ENCODE assay signal across 24 cellular contexts in genomic region chr1:86527306-86527705, GRCh38. TPM values are rescaled to one million over a fixed set of nuclear protein-coding genes. Genes with fewer than 3 reads are reported as not detected.
A peak's percentile ranks its signal among the peaks of the same experiment; 100 is the strongest.
DNase-seq lines count a peak whose midpoint lies in the region; ATAC-seq and TF ChIP-seq lines count a peak whose summit lies in the region.
"Had no signal": no experiment of that assay in that cellular context is flagged by ENCODE, and none has a peak within 500 bp of the region (broad histone marks: within the 10 kb centered on the region; RNA-seq: fewer than 3 reads in every experiment).

No MANE protein-coding gene starts in this region.

- H3K4me3 ChIP-seq in fibroblast of pulmonary artery (replicated peaks; ENCODE audit: low read depth, low read length) = no peak overlapping the region
- H3K4me3 ChIP-seq: PC-9, SK-N-MC had no signal

- TF ChIP-seq CTCF in fibroblast of pulmonary artery (IDR thresholded peaks at IDR 0.05; ENCODE audit: low read length, missing control alignments) = no peak

- ATAC-seq in GM21526 (IDR thresholded peaks at IDR 0.05; ENCODE audit: low FRiP score, unreplicated experiment) = no peak
- ATAC-seq: CD8-positive, alpha-beta T cell; HCT116 had no signal

- DNase-seq in HT-29 (ENCODE audit: low spot score) (peak; percentile 47), dermis blood vessel endothelial cell (peak; percentile 53), fibroblast of pulmonary artery (ENCODE audit: low read depth) (peak; percentile 16), renal cortical epithelial cell (ENCODE audit: low read depth) (peak; percentile 31), NCI-H187 treated with DMSO at 0.1 percent for 48 hours (lab: John Stamatoyannopoulos, UW) (no peak), NCI-H2081 (lab: John Stamatoyannopoulos, UW) (no peak)
- DNase-seq in stimulated activated CD4-positive, alpha-beta T cell treated with anti-CD3 and anti-CD28 coated beads, Interleukin-4, amount 100 ng/mL, for 1 hour = no peak
- DNase-seq: AML-193; C1 segment of cervical spinal cord; CD8-positive, alpha-beta T cell; DMS153; NCI-H1694; NCI-H2107; NCI-H446 treated with DMSO at 0.1 percent for 48 hours; NCI-H526 treated with DMSO at 0.1 percent for 48 hours; PC-9; SHP77 treated with DMSO at 0.1 percent for 48 hours had no signal

RNA-seq across cellular contexts. Expression of gene CLCA4, which starts 19.6 kb away (rescaled TPM):
- 0.23 and 0.36 TPM in 2 replicates for total RNA-seq in HT-29 (2014; rRNA removed; shearing (Covaris generic))
- total RNA-seq in dermis blood vessel endothelial cell (not detected in 2 replicates), renal cortical epithelial cell (not detected in 2 replicates)
- total RNA-seq: A172; CD8-positive, alpha-beta T cell; G401; H1; M059J; PC-9 had no signal

RNA-seq across cellular contexts. Expression of gene CLCA1, which starts 58.6 kb away (rescaled TPM):
- total RNA-seq in HT-29 (2014; rRNA removed; shearing (Covaris generic)) = not detected in 2 replicates
- not detected in 2 replicates for total RNA-seq in dermis blood vessel endothelial cell
- total RNA-seq in renal cortical epithelial cell = not detected in 2 replicates
- total RNA-seq: A172; CD8-positive, alpha-beta T cell; G401; H1; M059J; PC-9 had no signal

Comparison
In these comparisons a context has a peak if more than half of its experiments do, and no peak if none do; other contexts are left out.
1. DNase-seq: peak in HT-29 (single experiment), dermis blood vessel endothelial cell (single experiment), fibroblast of pulmonary artery (single experiment) and renal cortical epithelial cell (single experiment); none in NCI-H187 treated with DMSO at 0.1 percent for 48 hours (single experiment), stimulated activated CD4-positive, alpha-beta T cell treated with anti-CD3 and anti-CD28 coated beads, Interleukin-4, amount 100 ng/mL, for 1 hour (single experiment) and NCI-H2081 (0 of 2).